In genomic region chr5:347712-348284, GRCh38 we compare ENCODE assay signal across 25 cellular contexts.
"Had no signal": no experiment of that assay in that cellular context is flagged by ENCODE, and none has a peak within 500 bp of the region (broad histone marks: within the 10 kb centered on the region; RNA-seq: fewer than 3 reads in every experiment).

No MANE protein-coding gene starts in this region.

- H3K4me3 ChIP-seq: gastroesophageal sphincter, hepatocyte, suprapubic skin, tibial nerve had no signal

- H3K4me2 ChIP-seq: hepatocyte had no signal

- H3K27me3 ChIP-seq: hepatocyte had no signal

- H3K27ac ChIP-seq: gastroesophageal sphincter, hepatocyte, suprapubic skin, tibial nerve, WERI-Rb-1 had no signal

- H3K79me2 ChIP-seq: hepatocyte had no signal

- DNase-seq: activated CD4-positive, alpha-beta memory T cell treated with anti-CD3 and anti-CD28 coated beads, Interleukin-2, amount 10 ng/mL, durations not matched to agents 7 days and 5 days; activated CD4-positive, alpha-beta T cell treated with anti-CD3 and anti-CD28 coated beads for 48 hours; activated gamma-delta T cell treated with Interleukin-2 at 50 U/mL for 16 hours; activated naive CD8-positive, alpha-beta T cell treated with anti-CD3 and anti-CD28 coated beads, Interleukin-2, amount 50 U/mL, for 24 hours; activated T-cell treated with anti-CD3 and anti-CD28 coated beads, Interleukin-2, amount 50 U/mL, for 1 hour; amygdala; caudate nucleus; cortex of kidney; effector memory CD8-positive, alpha-beta T cell; erythroblast; islet precursor cell; left colon; midbrain; naive thymus-derived CD4-positive, alpha-beta T cell; nucleus accumbens; right cardiac atrium; stimulated activated CD4-positive, alpha-beta T cell treated with anti-CD3 and anti-CD28 coated beads, Interleukin-15, amount 100 ng/mL, for 24 hours; stimulated activated CD4-positive, alpha-beta T cell treated with anti-CD3 and anti-CD28 coated beads, Interleukin-2, amount 100 ng/mL, for 24 hours; stimulated activated naive CD4-positive, alpha-beta T cell; T-helper 9 cell; WERI-Rb-1 had no signal

- H3K9me3 ChIP-seq: gastroesophageal sphincter, suprapubic skin had no signal

- H3K36me3 ChIP-seq: gastroesophageal sphincter, suprapubic skin, tibial nerve, WERI-Rb-1 had no signal

- H2AFZ ChIP-seq: hepatocyte had no signal
